26 cellular contexts compared by ENCODE assay signal in genomic region chr9:37639109-37639748, GRCh38. TPM values are rescaled to one million over a fixed set of nuclear protein-coding genes. Genes with fewer than 3 reads are reported as not detected.
DNase-seq lines count a peak whose midpoint lies in the region; ATAC-seq, FAIRE-seq and TF ChIP-seq lines count a peak whose summit lies in the region.
"Had no signal": no experiment of that assay in that cellular context is flagged by ENCODE, and none has a peak within 500 bp of the region (broad histone marks: within the 10 kb centered on the region; RNA-seq: fewer than 3 reads in every experiment).

No MANE protein-coding gene starts in this region.

- H3K27me3 Mint-ChIP-seq in activated T-cell treated with anti-CD3 and anti-CD28 coated beads, Interleukin-2, amount 50 U/mL, for 4 hours (ENCODE audit: low read depth), result peaks cover 23% of the 10 kb centered on the region
- H3K27me3 Mint-ChIP-seq in activated T-helper 17 cell treated with anti-CD3 and anti-CD28 coated beads, Interleukin-2, amount 50 U/mL, for 72 hours, result peaks cover 23% of the 10 kb centered on the region

- H3K4me3 Mint-ChIP-seq in activated T-cell treated with anti-CD3 and anti-CD28 coated beads, Interleukin-2, amount 50 U/mL, for 4 hours, result no peak overlapping the region
- H3K4me3 Mint-ChIP-seq in activated T-helper 17 cell treated with anti-CD3 and anti-CD28 coated beads, Interleukin-2, amount 50 U/mL, for 72 hours, result no peak overlapping the region
- H3K4me3 Mint-ChIP-seq: activated CD8-positive, alpha-beta T cell treated with anti-CD3 and anti-CD28 coated beads for 36 hours; activated naive CD4-positive, alpha-beta T cell treated with anti-CD3 and anti-CD28 coated beads, Interleukin-2, amount 50 U/mL, for 24 hours; CD14-positive monocyte; neural progenitor cell had no signal

- H3K4me1 ChIP-seq in IMR-90 (ENCODE audit: control insufficient read depth, insufficient read depth, low read length), result no peaks in the 10 kb centered on the region
- H3K4me1 ChIP-seq in K562 (replicated peaks in 1 of 2; ENCODE audit: control insufficient read depth in 2 of 2, insufficient read depth in 2 of 2, low read length in 2 of 2), result peaks cover 0 to 6% of the 10 kb centered on the region in 2 experiments; a peak in 1 of 5 replicates
- H3K4me1 ChIP-seq: neural progenitor cell had no signal

- no peak for FAIRE-seq in K562 (lab: Jason Lieb, UNC)
- FAIRE-seq: HTR-8/SVneo had no signal

- H4K20me1 ChIP-seq in IMR-90 (ENCODE audit: insufficient read depth, low read length) (no peaks in the 10 kb centered on the region), K562 (replicated peaks; ENCODE audit: control insufficient read depth, insufficient read depth, low read length) (no peaks in the 10 kb centered on the region)

- H3K27ac Mint-ChIP-seq in activated T-helper 17 cell treated with anti-CD3 and anti-CD28 coated beads, Interleukin-2, amount 50 U/mL, for 72 hours, result no peak overlapping the region
- H3K27ac Mint-ChIP-seq: activated CD8-positive, alpha-beta T cell treated with anti-CD3 and anti-CD28 coated beads for 36 hours; activated naive CD4-positive, alpha-beta T cell treated with anti-CD3 and anti-CD28 coated beads, Interleukin-2, amount 50 U/mL, for 24 hours; CD14-positive monocyte; neural progenitor cell had no signal

- H2AFZ ChIP-seq in IMR-90 (replicated peaks; ENCODE audit: low read length, poor library complexity) (no peak overlapping the region), K562 (ENCODE audit: low read depth, low read length) (peak overlapping the region; percentile 16; the same call in 1 of the 2 replicates)
- H2AFZ ChIP-seq: neural progenitor cell had no signal

- H3K4ac ChIP-seq in IMR-90 (ENCODE audit: low read depth, low read length), result no peak overlapping the region

- H3K4me2 ChIP-seq in IMR-90 (ENCODE audit: low read depth, low read length) (no peak overlapping the region), K562 (ENCODE audit: insufficient read depth, low read length) (no peak overlapping the region)
- H3K4me2 ChIP-seq: neural progenitor cell had no signal

- no peak for TF ChIP-seq POLR2A in IMR-90 (IDR thresholded peaks at IDR 0.05; ENCODE audit: low read depth, low read length)
- no peak for TF ChIP-seq POLR2A in K562 (conservative IDR thresholded peaks at IDR 0.05)

- H3K36me3 Mint-ChIP-seq in activated T-cell treated with anti-CD3 and anti-CD28 coated beads, Interleukin-2, amount 50 U/mL, for 4 hours (ENCODE audit: insufficient read depth), result no peaks in the 10 kb centered on the region
- H3K36me3 Mint-ChIP-seq in activated T-helper 17 cell treated with anti-CD3 and anti-CD28 coated beads, Interleukin-2, amount 50 U/mL, for 72 hours (ENCODE audit: low read depth), result no peaks in the 10 kb centered on the region
- H3K36me3 Mint-ChIP-seq: activated naive CD4-positive, alpha-beta T cell treated with anti-CD3 and anti-CD28 coated beads, Interleukin-2, amount 50 U/mL, for 24 hours; CD14-positive monocyte; neural progenitor cell had no signal

- TF ChIP-seq CTCF in IMR-90 (conservative IDR thresholded peaks at IDR 0.05; ENCODE audit: low read depth, low read length) (no peak), K562 (IDR thresholded peaks at IDR 0.05 in 2 of 3, conservative IDR thresholded peaks at IDR 0.05 in 1 of 3; ENCODE audit: insufficient read depth in 2 of 3, low read depth in 1 of 3, low read length in 3 of 3) (no peak), foreskin fibroblast (IDR thresholded peaks at IDR 0.05; ENCODE audit: low read depth, low read length) (no peak)

- H2BK5ac ChIP-seq in IMR-90 (ENCODE audit: low read depth, low read length, poor library complexity, severe bottlenecking), result no peak overlapping the region

- WGBS in IMR-90 (ENCODE audit: extremely low coverage in 2 of 2, insufficient read length in 1 of 2), 2 experiments, result 71% methylated on average over 1 of the region's 4 CpGs; no CpG with 5 or more reads in 1 of the 2 experiments
- WGBS in K562 (ENCODE audit: insufficient coverage, low coverage, missing lambda C conversion rate), result 23% methylated on average over 4 of the region's 4 CpGs

- dilution Hi-C loops in IMR-90 (cut with HindIII; ENCODE audit: low sequenced_read_pairs, unreplicated experiment), result no loop called here

- no peak overlapping the region for H3K56ac ChIP-seq in IMR-90 (ENCODE audit: extremely low read depth, insufficient read depth, low read length)

- H3K9me3 ChIP-seq in IMR-90 (ENCODE audit: control insufficient read depth, insufficient read depth, low read length), result no peaks in the 10 kb centered on the region
- no peaks in the 10 kb centered on the region for H3K9me3 ChIP-seq in K562 (replicated peaks; ENCODE audit: control insufficient read depth, insufficient read depth, low read depth, low read length)

- H4K8ac ChIP-seq in IMR-90 (ENCODE audit: low read depth in 2 of 2, low read length in 2 of 2), result no peak overlapping the region

- H3K9me1 ChIP-seq in IMR-90 (ENCODE audit: insufficient read depth, low read length) (no peaks in the 10 kb centered on the region), K562 (ENCODE audit: control insufficient read depth, insufficient read depth, low read length) (no peaks in the 10 kb centered on the region)

- no peak overlapping the region for H2AK5ac ChIP-seq in IMR-90 (ENCODE audit: low read depth, low read length)

- CTCF ChIA-PET in IMR-90 (lab: Yijun Ruan, JAX), result no interaction called here
- CTCF ChIA-PET in K562 (lab: Yijun Ruan, JAX; ENCODE audit: low intra/inter-chr PET ratio), result interaction anchor here (0.6 kb wide), 1 partner anchor 229 kb away, joined by 3 read pairs; no protein-coding TSS in a partner anchor

- no peak overlapping the region for H2BK15ac ChIP-seq in IMR-90 (ENCODE audit: low read depth, low read length)

- BruUV-seq in IMR-90 (replicated peaks; lab: Mats Ljungman, UMichigan) (no TSS peak), K562 (replicated peaks; lab: Mats Ljungman, UMichigan) (no TSS peak)

- no peak overlapping the region for H3K23ac ChIP-seq in IMR-90 (ENCODE audit: low read depth, low read length)

- H3K36me3 ChIP-seq in IMR-90 (ENCODE audit: control insufficient read depth, insufficient read depth, low read length) (no peaks in the 10 kb centered on the region), K562 (ENCODE audit: control insufficient read depth, insufficient read depth, low read length) (no peaks in the 10 kb centered on the region)
- H3K36me3 ChIP-seq: neural progenitor cell had no signal

- H3K4me1 Mint-ChIP-seq in activated T-cell treated with anti-CD3 and anti-CD28 coated beads, Interleukin-2, amount 50 U/mL, for 4 hours (ENCODE audit: low read depth), result no peaks in the 10 kb centered on the region
- no peaks in the 10 kb centered on the region for H3K4me1 Mint-ChIP-seq in activated T-helper 17 cell treated with anti-CD3 and anti-CD28 coated beads, Interleukin-2, amount 50 U/mL, for 72 hours
- H3K4me1 Mint-ChIP-seq: activated naive CD4-positive, alpha-beta T cell treated with anti-CD3 and anti-CD28 coated beads, Interleukin-2, amount 50 U/mL, for 24 hours; CD14-positive monocyte; neural progenitor cell had no signal

- POLR2A ChIA-PET in IMR-90 (lab: Charles Lee; ENCODE audit: unreplicated experiment), result no interaction called here
- POLR2A ChIA-PET in K562 (lab: Yijun Ruan, JAX), result interaction anchor here (0.6 to 1.2 kb wide), 6 partner anchors 11 to 177 kb away, joined by 3 to 4 read pairs (median 4); partner anchors contain the start of gene FRMPD1

- no peaks in the 10 kb centered on the region for H3K9me3 Mint-ChIP-seq in activated T-cell treated with anti-CD3 and anti-CD28 coated beads, Interleukin-2, amount 50 U/mL, for 4 hours
- no peaks in the 10 kb centered on the region for H3K9me3 Mint-ChIP-seq in activated T-helper 17 cell treated with anti-CD3 and anti-CD28 coated beads, Interleukin-2, amount 50 U/mL, for 72 hours
- H3K9me3 Mint-ChIP-seq: activated CD8-positive, alpha-beta T cell treated with anti-CD3 and anti-CD28 coated beads for 36 hours; activated naive CD4-positive, alpha-beta T cell treated with anti-CD3 and anti-CD28 coated beads, Interleukin-2, amount 50 U/mL, for 24 hours; neural progenitor cell had no signal

- no peak; the same call in 1 of the 2 replicates for ATAC-seq in IMR-90 (ENCODE audit: low read depth)
- ATAC-seq in K562, result peak; percentile 68
- no peak for ATAC-seq in GM21528 (IDR thresholded peaks at IDR 0.05; ENCODE audit: low FRiP score, unreplicated experiment)
- no peak for ATAC-seq in GM21381 (IDR thresholded peaks at IDR 0.05; ENCODE audit: unreplicated experiment)
- no peak for ATAC-seq in activated T-cell treated with anti-CD3 and anti-CD28 coated beads, Interleukin-2, amount 50 U/mL, for 4 hours
- ATAC-seq in activated T-helper 17 cell treated with anti-CD3 and anti-CD28 coated beads, Interleukin-2, amount 50 U/mL, for 72 hours (replicated peaks), result no peak
- ATAC-seq: activated CD8-positive, alpha-beta T cell treated with anti-CD3 and anti-CD28 coated beads for 36 hours; left cardiac atrium had no signal

- H2BK120ac ChIP-seq in IMR-90 (ENCODE audit: low read depth, low read length), result no peak overlapping the region

- H3K79me1 ChIP-seq in IMR-90 (ENCODE audit: low read depth in 1 of 2, low read length in 2 of 2), result no peaks in the 10 kb centered on the region

- no peaks in the 10 kb centered on the region for H3K79me2 ChIP-seq in K562 (ENCODE audit: control insufficient read depth, insufficient read depth, low read length)

- H3K18ac ChIP-seq in IMR-90 (ENCODE audit: low read depth, low read length), result no peak overlapping the region

- H3K27me3 ChIP-seq in IMR-90 (ENCODE audit: control insufficient read depth, insufficient read depth, low read length), result peaks cover 22% of the 10 kb centered on the region
- peaks cover 9 to 26% of the 10 kb centered on the region in 2 experiments; a peak in 3 of 5 replicates for H3K27me3 ChIP-seq in K562 (ENCODE audit: control insufficient read depth in 2 of 2, insufficient read depth in 2 of 2, low read length in 2 of 2)

- H3K4me3 ChIP-seq in IMR-90 (ENCODE audit: insufficient read depth, low read depth, low read length) (no peak overlapping the region), K562 (no peak overlapping the region), foreskin fibroblast (ENCODE audit: low read depth in 1 of 2, low read length in 2 of 2) (no peak overlapping the region)
- H3K4me3 ChIP-seq: coronary artery, neural progenitor cell, SK-N-MC had no signal

- in situ Hi-C loops in IMR-90 (cut with MboI; ENCODE audit: low sequenced_read_pairs) (no loop called here), K562 (cut with MboI) (no loop called here)

- no peak for TF ChIP-seq RAD21 in IMR-90 (IDR thresholded peaks at IDR 0.05; ENCODE audit: low read length)
- TF ChIP-seq RAD21 in K562 (CRISPR knock-in tag; conservative IDR thresholded peaks at IDR 0.05 in 1 of 2, IDR thresholded peaks at IDR 0.05 in 1 of 2), result no peak

- intact Hi-C loops in IMR-90 (cut with micrococcal nuclease) (no loop called here), K562 (cut with micrococcal nuclease) (no loop called here)

- H3K14ac ChIP-seq in IMR-90 (replicated peaks; ENCODE audit: low read depth, low read length), result no peak overlapping the region

- H2AK9ac ChIP-seq in IMR-90 (replicated peaks; ENCODE audit: low read depth, low read length, poor library complexity), result no peak overlapping the region

- DNase-seq in AG08396 (ENCODE audit: low spot score) (peak; percentile 34), IMR-90 (peak; percentile 43), K562 (ENCODE audit: extremely low read depth in 1 of 4, low spot score in 3 of 4) (no peak), foreskin fibroblast (peak; percentile 20 to 69)
- no peak for DNase-seq in activated T-cell treated with anti-CD3 and anti-CD28 coated beads, Interleukin-2, amount 50 U/mL, for 4 hours
- DNase-seq: activated CD8-positive, alpha-beta T cell treated with anti-CD3 and anti-CD28 coated beads for 36 hours; activated T-cell treated with anti-CD3 and anti-CD28 coated beads, Interleukin-2, amount 50 U/mL, for 1 hour; left cardiac atrium; NCI-H146; NCI-H748 treated with DMSO at 0.1 percent for 48 hours; stimulated activated CD4-positive, alpha-beta T cell treated with anti-CD3 and anti-CD28 coated beads, Interleukin-4, amount 100 ng/mL, for 4 hours had no signal

- H2BK20ac ChIP-seq in IMR-90 (ENCODE audit: low read depth, low read length), result no peak overlapping the region

- no peak for TF ChIP-seq EP300 in K562 (IDR thresholded peaks at IDR 0.05; ENCODE audit: low read length)

- no peak overlapping the region for H4K91ac ChIP-seq in IMR-90 (ENCODE audit: insufficient read depth, low read depth, low read length)

- no peak overlapping the region for H4K5ac ChIP-seq in IMR-90 (ENCODE audit: low read depth, low read length)

- H3K9ac ChIP-seq in IMR-90 (ENCODE audit: low read depth, low read length) (no peak overlapping the region), K562 (ENCODE audit: insufficient read depth in 1 of 2, low read depth in 2 of 2, low read length in 2 of 2) (no peak overlapping the region)
- H3K9ac ChIP-seq: neural progenitor cell had no signal

- H3K27ac ChIP-seq in IMR-90 (ENCODE audit: insufficient read depth, low read length) (no peak overlapping the region), K562 (ENCODE audit: extremely low read depth, low read depth, low read length) (no peak overlapping the region)
- H3K27ac ChIP-seq: coronary artery, neural progenitor cell, SK-N-MC had no signal

RNA-seq across cellular contexts. Expression of gene FRMPD1, which starts 11.5 kb away (rescaled TPM):
- total RNA-seq in IMR-90 (2012; rRNA removed), result not detected in 2 replicates
- polyA plus RNA-seq in IMR-90 (2012; rRNA removed), result not detected in 2 replicates
- polyA plus RNA-seq in IMR-90 (2012; cell fraction: cytosol; rRNA removed), result not detected in 2 replicates
- polyA plus RNA-seq in IMR-90 (2012; cell fraction: nucleus; rRNA removed; ENCODE audit: low replicate concordance), result not detected in 2 replicates
- not detected in 2 replicates for total RNA-seq in K562 (2011; cell fraction: chromatin; rRNA removed; ENCODE audit: low replicate concordance)
- not detected in 2 replicates for total RNA-seq in K562 (2011; cell fraction: nucleolus; rRNA removed)
- not detected in 2 replicates for total RNA-seq in K562 (2011; cell fraction: nucleoplasm; rRNA removed)
- total RNA-seq in K562 (2014; rRNA removed), result not detected in 2 replicates
- total RNA-seq in K562 (2014; rRNA removed; fragmentation: Illumina TruSeq; extraction: Trizol), result not detected in 2 replicates
- total RNA-seq in K562 (2015; rRNA removed; fragmentation: Illumina TruSeq; extraction: Trizol), result not detected in 2 replicates
- not detected in 2 replicates for total RNA-seq in K562 (2021)
- polyA plus RNA-seq in K562 (2011; rRNA removed), result not detected in 2 replicates
- not detected in 2 replicates for polyA plus RNA-seq in K562 (2011; cell fraction: cytosol; rRNA removed)
- polyA plus RNA-seq in K562 (2011; cell fraction: nucleus; rRNA removed), result not detected in 2 replicates
- polyA plus RNA-seq in K562 (2012), result not detected in 2 replicates
- not detected in 2 replicates for polyA plus RNA-seq in K562 (2014; fragmentation: Illumina TruSeq; extraction: Trizol)
- polyA plus RNA-seq in K562 (2014; fragmentation: Nextera tagmentation; extraction: Ambion mirVana), result not detected
- not detected in 2 replicates for polyA plus RNA-seq in K562 (2014; rRNA removed)
- not detected in 2 replicates for polyA minus RNA-seq in K562 (2011; rRNA and poly(A)+ RNA removed)
- polyA minus RNA-seq in K562 (2011; cell fraction: cytosol; rRNA and poly(A)+ RNA removed), result not detected in 2 replicates
- not detected in 2 replicates for polyA minus RNA-seq in K562 (2011; cell fraction: nucleus; rRNA and poly(A)+ RNA removed)
- under 1 TPM in 1 of 3 donors, not detected in 2; 0.03 TPM for total RNA-seq in activated T-cell treated with anti-CD3 and anti-CD28 coated beads, Interleukin-2, amount 50 U/mL, for 4 hours
- total RNA-seq in activated T-helper 17 cell treated with anti-CD3 and anti-CD28 coated beads, Interleukin-2, amount 50 U/mL, for 72 hours, result not detected
- total RNA-seq: A673; activated CD8-positive, alpha-beta T cell treated with anti-CD3 and anti-CD28 coated beads for 36 hours; mononuclear cell; OCI-LY7; pulmonary artery endothelial cell; T-helper 2 cell treated with Interferon-gamma antibody and Interleukin-4, amounts not matched to agents 100 ng/mL and 5 ng/mL, for 36 hours; ureter had no signal
- polyA plus RNA-seq: CD14-positive monocyte had no signal

RNA-seq across cellular contexts. Expression of gene TOMM5, which starts 46.8 kb away (rescaled TPM):
- total RNA-seq in IMR-90 (2012; rRNA removed) (159 and 229 TPM in 2 replicates), K562 (2014; rRNA removed) (486 and 497 TPM in 2 replicates), K562 (2014; rRNA removed; fragmentation: Illumina TruSeq; extraction: Trizol) (432 and 435 TPM in 2 replicates), K562 (2015; rRNA removed; fragmentation: Illumina TruSeq; extraction: Trizol) (507 and 545 TPM in 2 replicates), K562 (2021) (262 and 298 TPM in 2 replicates)
- polyA plus RNA-seq in IMR-90 (2012; rRNA removed) (200 and 206 TPM in 2 replicates), K562 (2011; rRNA removed) (324 and 496 TPM in 2 replicates), K562 (2014; fragmentation: Illumina TruSeq; extraction: Trizol) (415 and 463 TPM in 2 replicates), K562 (2014; fragmentation: Nextera tagmentation; extraction: Ambion mirVana) (1,000 to 10,000 TPM; 1,739 to 1,742 TPM), K562 (2014; rRNA removed) (636 and 716 TPM in 2 replicates)
- polyA plus RNA-seq in IMR-90 (2012; cell fraction: cytosol; rRNA removed), result 72.3 and 93.5 TPM in 2 replicates
- 15.8 and 47.1 TPM in 2 replicates for polyA plus RNA-seq in IMR-90 (2012; cell fraction: nucleus; rRNA removed; ENCODE audit: low replicate concordance)
- 113 and 166 TPM in 2 replicates for total RNA-seq in K562 (2011; cell fraction: chromatin; rRNA removed; ENCODE audit: low replicate concordance)
- total RNA-seq in K562 (2011; cell fraction: nucleolus; rRNA removed), result 109 and 111 TPM in 2 replicates
- total RNA-seq in K562 (2011; cell fraction: nucleoplasm; rRNA removed), result 160 and 203 TPM in 2 replicates
- 234 and 249 TPM in 2 replicates for polyA plus RNA-seq in K562 (2011; cell fraction: cytosol; rRNA removed)
- polyA plus RNA-seq in K562 (2011; cell fraction: nucleus; rRNA removed), result 147 and 154 TPM in 2 replicates
- 170 and 540 TPM in 2 replicates for polyA plus RNA-seq in K562 (2012)
- 175 and 198 TPM in 2 replicates for polyA minus RNA-seq in K562 (2011; rRNA and poly(A)+ RNA removed)
- 111 and 115 TPM in 2 replicates for polyA minus RNA-seq in K562 (2011; cell fraction: cytosol; rRNA and poly(A)+ RNA removed)
- polyA minus RNA-seq in K562 (2011; cell fraction: nucleus; rRNA and poly(A)+ RNA removed), result 84.0 and 132 TPM in 2 replicates
- 100 to 1,000 TPM; 212 to 235 (median 212) TPM for total RNA-seq in activated T-cell treated with anti-CD3 and anti-CD28 coated beads, Interleukin-2, amount 50 U/mL, for 4 hours
- total RNA-seq in activated T-helper 17 cell treated with anti-CD3 and anti-CD28 coated beads, Interleukin-2, amount 50 U/mL, for 72 hours, result 100 to 1,000 TPM in 1 of 2 donors, 10 to 100 TPM in 1; 77.7 to 158 TPM

Comparison
In these comparisons a context has a peak if more than half of its experiments do, and no peak if none do; other contexts are left out.
1. DNase-seq: peak in AG08396 (single experiment), IMR-90 (single experiment) and foreskin fibroblast (2 of 2); none in K562 (0 of 4) and activated T-cell treated with anti-CD3 and anti-CD28 coated beads, Interleukin-2, amount 50 U/mL, for 4 hours (single experiment).